In genomic region chr1:175195281-175195680, GRCh38 we compare ENCODE assay signal across 24 cellular contexts. TPM values are rescaled to one million over a fixed set of nuclear protein-coding genes. Genes with fewer than 3 reads are reported as not detected.
DNase-seq lines count a peak whose midpoint lies in the region; ATAC-seq and TF ChIP-seq lines count a peak whose summit lies in the region.
"Had no signal": no experiment of that assay in that cellular context is flagged by ENCODE, and none has a peak within 500 bp of the region (broad histone marks: within the 10 kb centered on the region; RNA-seq: fewer than 3 reads in every experiment).

No MANE protein-coding gene starts in this region.

- H3K27me3 ChIP-seq in CD4-positive, CD25-positive, alpha-beta regulatory T cell (ENCODE audit: control insufficient read depth, insufficient read depth, low read length), result peaks cover 4% of the 10 kb centered on the region
- H3K27me3 ChIP-seq in esophagus squamous epithelium, result peaks cover 0 to 53% (median 0%) of the 10 kb centered on the region in 4 donors
- no peaks in the 10 kb centered on the region; the same call in 1 of the 2 replicates for H3K27me3 ChIP-seq in HAP-1 (ENCODE audit: low read depth)
- H3K27me3 ChIP-seq: heart left ventricle, SJSA1 had no signal

- H3K4me1 Mint-ChIP-seq in CD4-positive, CD25-positive, alpha-beta regulatory T cell, result peaks cover 15 to 37% (median 16%) of the 10 kb centered on the region in 4 donors
- H3K4me1 Mint-ChIP-seq in IgD-negative memory B cell, result peaks cover 41 to 54% (median 48%) of the 10 kb centered on the region in 3 donors

- no peaks in the 10 kb centered on the region for H3K36me3 ChIP-seq in CD4-positive, CD25-positive, alpha-beta regulatory T cell (ENCODE audit: control insufficient read depth, insufficient read depth, low read length)
- H3K36me3 ChIP-seq in esophagus squamous epithelium (no peaks in the 10 kb centered on the region), HAP-1 (replicated peaks) (no peaks in the 10 kb centered on the region)
- H3K36me3 ChIP-seq: heart left ventricle, left ventricle myocardium inferior, SJSA1 had no signal

- no peak for ATAC-seq in CD4-positive, CD25-positive, alpha-beta regulatory T cell (ENCODE audit: low read depth in 2 of 2)
- ATAC-seq in GM19351 (IDR thresholded peaks at IDR 0.05; ENCODE audit: unreplicated experiment), result peak; percentile 24
- ATAC-seq: A549, heart left ventricle, psoas muscle had no signal

- 0% methylated on average over 1 of the region's 1 CpG for WGBS in esophagus squamous epithelium, 2 donors

- no peak for DNase-seq in CD4-positive, CD25-positive, alpha-beta regulatory T cell
- no peak for DNase-seq in esophagus squamous epithelium (lab: John Stamatoyannopoulos, UW)
- DNase-seq in activated CD4-positive, CD25-positive, alpha-beta regulatory T cell treated with anti-CD3 and anti-CD28 coated beads, Interleukin-2, amount 50 U/mL, for 72 hours, result no peak
- no peak for DNase-seq in NCI-H1105 (lab: John Stamatoyannopoulos, UW)
- DNase-seq in HAP-1 (ENCODE audit: low spot score in 2 of 2), result no peak
- DNase-seq in NCI-H2081 (lab: John Stamatoyannopoulos, UW), result no peak
- DNase-seq: activated naive CD8-positive, alpha-beta T cell treated with anti-CD3 and anti-CD28 coated beads, Interleukin-2, amount 10 ng/mL, durations not matched to agents 7 days and 5 days; GF-D8; heart left ventricle; Kasumi-1; left ventricle myocardium inferior; NCI-H1417; NCI-H748 treated with DMSO at 0.1 percent for 48 hours; PC-9; psoas muscle; stimulated activated CD4-positive, alpha-beta T cell treated with anti-CD3 and anti-CD28 coated beads, Interleukin-4, amount 100 ng/mL, for 1 hour; T-helper 9 cell had no signal

- peaks cover 22% of the 10 kb centered on the region for H3K4me1 ChIP-seq in CD4-positive, CD25-positive, alpha-beta regulatory T cell (ENCODE audit: control insufficient read depth, insufficient read depth, low read length, poor library complexity, severe bottlenecking)
- H3K4me1 ChIP-seq in esophagus squamous epithelium, result peaks cover 6 to 82% (median 27%) of the 10 kb centered on the region in 3 donors
- H3K4me1 ChIP-seq in HAP-1, result peaks cover 7% of the 10 kb centered on the region; the same call in 1 of the 2 replicates

- peaks cover 10% of the 10 kb centered on the region for H3K36me3 Mint-ChIP-seq in CD4-positive, CD25-positive, alpha-beta regulatory T cell
- peaks cover 6% of the 10 kb centered on the region for H3K36me3 Mint-ChIP-seq in IgD-negative memory B cell
- H3K36me3 Mint-ChIP-seq: brain had no signal

- in situ Hi-C loops in HAP-1 (cut with MboI; ENCODE audit: low sequenced_read_pairs), result no loop called here

- TF ChIP-seq CTCF in esophagus squamous epithelium (IDR thresholded peaks at IDR 0.05), result no peak

- peak overlapping the region in 2 of 3 donors; percentile 5 to 26 for H3K27ac Mint-ChIP-seq in CD4-positive, CD25-positive, alpha-beta regulatory T cell
- H3K27ac Mint-ChIP-seq in IgD-negative memory B cell, result no peak overlapping the region
- H3K27ac Mint-ChIP-seq: activated naive CD8-positive, alpha-beta T cell treated with anti-CD3 and anti-CD28 coated beads, Interleukin-2, amount 10 ng/mL, durations not matched to agents 7 days and 5 days; activated T-helper 1 cell treated with anti-CD3 and anti-CD28 coated beads, Interleukin-12 subunit alpha, Interleukin-12 subunit beta, Interleukin-2, Interleukin-4 antibody, amounts not matched to agents 30 ng/mL and 10 ng/mL and 1 ng/mL, durations not matched to agents 14 hours and 24 hours and 36 hours; brain had no signal

- H3K4me3 ChIP-seq in CD4-positive, CD25-positive, alpha-beta regulatory T cell (ENCODE audit: low read depth, low read length), result no peak overlapping the region
- H3K4me3 ChIP-seq in esophagus squamous epithelium (no peak overlapping the region), HAP-1 (no peak overlapping the region)
- H3K4me3 ChIP-seq: A549, heart left ventricle, left ventricle myocardium inferior, PC-9, psoas muscle, SJSA1 had no signal

- no peaks in the 10 kb centered on the region for H3K9me3 ChIP-seq in CD4-positive, CD25-positive, alpha-beta regulatory T cell (ENCODE audit: control insufficient read depth in 2 of 2, low read length in 2 of 2)
- H3K9me3 ChIP-seq in esophagus squamous epithelium (no peaks in the 10 kb centered on the region), HAP-1 (no peaks in the 10 kb centered on the region)
- H3K9me3 ChIP-seq: A549, heart left ventricle, left ventricle myocardium inferior, psoas muscle, SJSA1 had no signal

- intact Hi-C loops in esophagus squamous epithelium (cut with DNase I), result no loop called here

- peak overlapping the region in 1 of 4 donors; percentile 4 for H3K4me3 Mint-ChIP-seq in CD4-positive, CD25-positive, alpha-beta regulatory T cell
- peak overlapping the region in 3 of 4 donors; percentile 61 to 78 (median 70) for H3K4me3 Mint-ChIP-seq in IgD-negative memory B cell
- H3K4me3 Mint-ChIP-seq: activated naive CD8-positive, alpha-beta T cell treated with anti-CD3 and anti-CD28 coated beads, Interleukin-2, amount 10 ng/mL, durations not matched to agents 7 days and 5 days; brain had no signal

- H3K27ac ChIP-seq in CD4-positive, CD25-positive, alpha-beta regulatory T cell (ENCODE audit: insufficient read depth, low read length, poor library complexity, severe bottlenecking), result no peak overlapping the region
- peak overlapping the region in 3 of 4 donors; percentile 6 to 51 (median 12) for H3K27ac ChIP-seq in esophagus squamous epithelium
- H3K27ac ChIP-seq: A549, C4-2B, PC-9, psoas muscle, SJSA1 had no signal

- H3K9me3 Mint-ChIP-seq in CD4-positive, CD25-positive, alpha-beta regulatory T cell, result no peaks in the 10 kb centered on the region
- H3K9me3 Mint-ChIP-seq in IgD-negative memory B cell, result no peaks in the 10 kb centered on the region
- H3K9me3 Mint-ChIP-seq: activated naive CD8-positive, alpha-beta T cell treated with anti-CD3 and anti-CD28 coated beads, Interleukin-2, amount 10 ng/mL, durations not matched to agents 7 days and 5 days; activated T-helper 1 cell treated with anti-CD3 and anti-CD28 coated beads, Interleukin-12 subunit alpha, Interleukin-12 subunit beta, Interleukin-2, Interleukin-4 antibody, amounts not matched to agents 30 ng/mL and 10 ng/mL and 1 ng/mL, durations not matched to agents 14 hours and 24 hours and 36 hours; brain had no signal

- TF ChIP-seq POLR2A in esophagus squamous epithelium (IDR thresholded peaks at IDR 0.05), result no peak

- peaks cover 15% of the 10 kb centered on the region for H3K27me3 Mint-ChIP-seq in CD4-positive, CD25-positive, alpha-beta regulatory T cell
- no peaks in the 10 kb centered on the region for H3K27me3 Mint-ChIP-seq in IgD-negative memory B cell

RNA-seq across cellular contexts. Expression of gene KIAA0040, which starts 2.7 kb away (rescaled TPM):
- total RNA-seq in CD4-positive, CD25-positive, alpha-beta regulatory T cell, result 50.1 TPM
- 10 to 100 TPM; 53.1 to 63.3 (median 57.1) TPM for polyA plus RNA-seq in CD4-positive, CD25-positive, alpha-beta regulatory T cell
- 85.7 TPM for polyA plus RNA-seq in IgD-negative memory B cell
- 10 to 100 TPM in 2 of 4 donors, 1 to 10 TPM in 2; 3.3 to 22.7 (median 10.3) TPM for total RNA-seq in esophagus squamous epithelium

Comparison
In these comparisons a context has a peak if more than half of its experiments do, and no peak if none do; other contexts are left out.
1. H3K27ac Mint-ChIP-seq: peak in CD4-positive, CD25-positive, alpha-beta regulatory T cell (2 of 3); none in IgD-negative memory B cell (0 of 3).